1 cellular context compared by ENCODE assay signal in the genomic region with DNA sequence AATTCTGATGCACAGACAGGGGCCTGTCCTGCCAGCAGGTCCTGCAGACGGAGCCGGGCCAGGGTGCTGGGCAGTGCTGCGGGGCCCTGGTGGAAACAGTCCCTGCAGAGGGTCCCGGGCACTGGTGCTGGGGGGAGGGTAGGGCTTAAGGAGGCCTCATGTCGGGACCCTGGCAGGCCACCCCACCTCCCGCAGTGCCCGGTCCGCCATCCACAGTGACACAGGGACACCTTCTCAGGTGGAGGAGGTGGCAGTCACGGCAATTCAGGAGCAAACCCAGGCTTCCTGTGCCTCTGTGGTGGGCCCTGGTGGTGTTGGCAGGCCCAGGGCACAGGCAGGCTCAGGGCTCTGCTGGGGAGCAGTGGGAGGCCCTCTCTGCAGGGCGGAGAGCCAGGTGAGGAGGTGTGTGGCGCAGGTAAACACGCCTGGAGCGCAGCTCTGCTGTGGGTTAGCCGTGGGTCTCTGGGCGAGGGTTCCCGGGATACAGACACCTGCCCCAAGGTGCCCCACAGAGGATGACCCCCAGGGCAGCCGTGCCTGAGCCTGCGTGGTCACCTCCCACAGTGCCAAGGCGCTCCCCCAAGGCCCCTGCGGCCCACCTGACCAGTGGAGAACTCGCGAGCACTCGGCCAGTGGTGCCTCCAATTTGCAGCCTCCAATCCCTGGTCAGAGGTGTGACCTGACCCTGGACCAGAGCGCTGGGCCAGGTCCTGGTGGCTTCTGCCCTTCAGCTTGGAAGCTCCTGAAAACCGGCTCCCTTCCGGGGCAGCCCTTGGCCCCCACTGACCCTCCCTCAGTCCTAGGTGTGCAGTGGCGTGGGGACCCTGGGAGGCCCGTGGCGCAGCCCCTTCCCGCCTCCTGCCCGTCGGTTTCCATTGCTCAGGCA.
TF ChIP-seq lines count a peak whose summit lies in the region.

No MANE protein-coding gene starts in this region.

TF ChIP-seq in HepG2, 621 proteins besides CTCF, POLR2A, EP300 and RAD21 (continued from another document and continues in another):
- TF ChIP-seq ZSCAN9 (CRISPR knock-in tag; IDR thresholded peaks at IDR 0.05; ENCODE audit: borderline replicate concordance) (no peak), POLR2G (IDR thresholded peaks at IDR 0.05; ENCODE audit: low read depth, low read length) (0 out of 2 replicates have a peak, but pooled peaks have one; percentile 17), ZNF775 (CRISPR knock-in tag; IDR thresholded peaks at IDR 0.05; ENCODE audit: borderline replicate concordance) (no peak), FOSL1 (CRISPR knock-in tag; IDR thresholded peaks at IDR 0.05; ENCODE audit: borderline replicate concordance) (no peak), TMF1 (CRISPR knock-in tag; IDR thresholded peaks at IDR 0.05; ENCODE audit: low read depth) (0 out of 2 replicates have a peak, but pooled peaks have one; percentile 33), IRF1 (CRISPR knock-in tag; IDR thresholded peaks at IDR 0.05; ENCODE audit: low read depth) (no peak), ZMYM3 (CRISPR knock-in tag; IDR thresholded peaks at IDR 0.05) (no peak), NFE2 (CRISPR knock-in tag; IDR thresholded peaks at IDR 0.05) (no peak), GZF1 (CRISPR knock-in tag; IDR thresholded peaks at IDR 0.05) (no peak), MXI1 (IDR thresholded peaks at IDR 0.05; ENCODE audit: borderline replicate concordance, low read depth, low read length) (no peak), SIX4 (CRISPR knock-in tag; IDR thresholded peaks at IDR 0.05) (no peak), ZNF292 (CRISPR knock-in tag; IDR thresholded peaks at IDR 0.05; ENCODE audit: borderline replicate concordance, low read depth) (0 out of 2 replicates have a peak, but pooled peaks have one; percentile 10), ZNF773 (CRISPR knock-in tag; IDR thresholded peaks at IDR 0.05; ENCODE audit: borderline replicate concordance) (no peak), AGO2 (optimal IDR thresholded peaks at IDR 0.05; ENCODE audit: low read depth, low read length) (peak; percentile 76), SKI (IDR thresholded peaks at IDR 0.05; ENCODE audit: partially characterized antibody) (no peak), MED8 (CRISPR knock-in tag; IDR thresholded peaks at IDR 0.05; ENCODE audit: insufficient replicate concordance) (no peak), ZNF234 (CRISPR knock-in tag; conservative IDR thresholded peaks at IDR 0.05) (no peak), HHEX (CRISPR knock-in tag; IDR thresholded peaks at IDR 0.05) (no peak), MAZ (IDR thresholded peaks at IDR 0.05; ENCODE audit: borderline replicate concordance, low read depth, low read length) (no peak), MAZ (CRISPR knock-in tag; IDR thresholded peaks at IDR 0.05; ENCODE audit: low read depth) (no peak), ATF1 (CRISPR knock-in tag; IDR thresholded peaks at IDR 0.05) (no peak), KDM1A (CRISPR knock-in tag; IDR thresholded peaks at IDR 0.05) (no peak), KLF6 (CRISPR knock-in tag; IDR thresholded peaks at IDR 0.05) (no peak), CBX5 (CRISPR knock-in tag; IDR thresholded peaks at IDR 0.05; ENCODE audit: borderline replicate concordance) (no peak), ARID3A (IDR thresholded peaks at IDR 0.05; ENCODE audit: low read depth, low read length) (no peak), ZNF333 (CRISPR knock-in tag; IDR thresholded peaks at IDR 0.05; ENCODE audit: borderline replicate concordance) (no peak), MTA3 (CRISPR knock-in tag; IDR thresholded peaks at IDR 0.05) (no peak), ZNF687 (CRISPR knock-in tag; IDR thresholded peaks at IDR 0.05) (peak; percentile 5), MAFF (IDR thresholded peaks at IDR 0.05; ENCODE audit: low read depth, low read length) (no peak), ZNF615 (CRISPR knock-in tag; IDR thresholded peaks at IDR 0.05; ENCODE audit: borderline replicate concordance) (no peak), MYC (CRISPR knock-in tag; IDR thresholded peaks at IDR 0.05; ENCODE audit: borderline replicate concordance) (no peak), EHMT2 (IDR thresholded peaks at IDR 0.05; ENCODE audit: borderline replicate concordance, low read depth, low read length) (no peak), CEBPG (CRISPR knock-in tag; IDR thresholded peaks at IDR 0.05) (no peak), CEBPB (IDR thresholded peaks at IDR 0.05; ENCODE audit: borderline replicate concordance, low read depth, low read length) (no peak), KDM5A (IDR thresholded peaks at IDR 0.05; ENCODE audit: borderline replicate concordance, low read length) (no peak), ATF6 (CRISPR knock-in tag; conservative IDR thresholded peaks at IDR 0.05) (no peak), ZNF766 (CRISPR knock-in tag; IDR thresholded peaks at IDR 0.05; ENCODE audit: borderline replicate concordance) (no peak), ZSCAN31 (CRISPR knock-in tag; IDR thresholded peaks at IDR 0.05; ENCODE audit: low read depth) (peak; percentile 37; the same call in 1 of the 2 replicates), ZNF343 (CRISPR knock-in tag; IDR thresholded peaks at IDR 0.05) (no peak), CBX2 (IDR thresholded peaks at IDR 0.05; ENCODE audit: low read depth, low read length) (no peak), CBX2 (CRISPR knock-in tag; IDR thresholded peaks at IDR 0.05; ENCODE audit: low read depth) (no peak), ZBTB38 (CRISPR knock-in tag; IDR thresholded peaks at IDR 0.05) (no peak; the same call in 1 of the 2 replicates), ZNF503 (CRISPR knock-in tag; IDR thresholded peaks at IDR 0.05) (no peak), ZNF33B (CRISPR knock-in tag; IDR thresholded peaks at IDR 0.05) (no peak)
- TF ChIP-seq, protein P1, sequence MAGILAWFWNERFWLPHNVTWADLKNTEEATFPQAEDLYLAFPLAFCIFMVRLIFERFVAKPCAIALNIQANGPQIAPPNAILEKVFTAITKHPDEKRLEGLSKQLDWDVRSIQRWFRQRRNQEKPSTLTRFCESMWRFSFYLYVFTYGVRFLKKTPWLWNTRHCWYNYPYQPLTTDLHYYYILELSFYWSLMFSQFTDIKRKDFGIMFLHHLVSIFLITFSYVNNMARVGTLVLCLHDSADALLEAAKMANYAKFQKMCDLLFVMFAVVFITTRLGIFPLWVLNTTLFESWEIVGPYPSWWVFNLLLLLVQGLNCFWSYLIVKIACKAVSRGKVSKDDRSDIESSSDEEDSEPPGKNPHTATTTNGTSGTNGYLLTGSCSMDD (CRISPR knock-in tag; IDR thresholded peaks at IDR 0.05), result no peak
- TF ChIP-seq, protein P2, sequence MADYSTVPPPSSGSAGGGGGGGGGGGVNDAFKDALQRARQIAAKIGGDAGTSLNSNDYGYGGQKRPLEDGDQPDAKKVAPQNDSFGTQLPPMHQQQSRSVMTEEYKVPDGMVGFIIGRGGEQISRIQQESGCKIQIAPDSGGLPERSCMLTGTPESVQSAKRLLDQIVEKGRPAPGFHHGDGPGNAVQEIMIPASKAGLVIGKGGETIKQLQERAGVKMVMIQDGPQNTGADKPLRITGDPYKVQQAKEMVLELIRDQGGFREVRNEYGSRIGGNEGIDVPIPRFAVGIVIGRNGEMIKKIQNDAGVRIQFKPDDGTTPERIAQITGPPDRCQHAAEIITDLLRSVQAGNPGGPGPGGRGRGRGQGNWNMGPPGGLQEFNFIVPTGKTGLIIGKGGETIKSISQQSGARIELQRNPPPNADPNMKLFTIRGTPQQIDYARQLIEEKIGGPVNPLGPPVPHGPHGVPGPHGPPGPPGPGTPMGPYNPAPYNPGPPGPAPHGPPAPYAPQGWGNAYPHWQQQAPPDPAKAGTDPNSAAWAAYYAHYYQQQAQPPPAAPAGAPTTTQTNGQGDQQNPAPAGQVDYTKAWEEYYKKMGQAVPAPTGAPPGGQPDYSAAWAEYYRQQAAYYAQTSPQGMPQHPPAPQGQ (CRISPR knock-in tag; IDR thresholded peaks at IDR 0.05; ENCODE audit: borderline replicate concordance), result no peak
